9 cellular contexts compared by ENCODE assay signal in genomic region chr15:60548101-60548500, GRCh38.
DNase-seq lines count a peak whose midpoint lies in the region; ATAC-seq, FAIRE-seq and TF ChIP-seq lines count a peak whose summit lies in the region.
"Had no signal": no experiment of that assay in that cellular context is flagged by ENCODE, and none has a peak within 500 bp of the region (broad histone marks: within the 10 kb centered on the region; RNA-seq: fewer than 3 reads in every experiment).

No MANE protein-coding gene starts in this region.

- no peaks in the 10 kb centered on the region for H3K9me3 Mint-ChIP-seq in activated naive CD4-positive, alpha-beta T cell treated with anti-CD3 and anti-CD28 coated beads, Interleukin-2, amount 10 ng/mL, durations not matched to agents 7 days and 5 days

- ATAC-seq in GM19468 (IDR thresholded peaks at IDR 0.05; ENCODE audit: extremely low read depth, unreplicated experiment): peak; percentile 51
- peak; percentile 75 for ATAC-seq in HG03342 (IDR thresholded peaks at IDR 0.05; ENCODE audit: unreplicated experiment)
- no peak for ATAC-seq in HG02623 (IDR thresholded peaks at IDR 0.05; ENCODE audit: unreplicated experiment)

- DNase-seq in activated naive CD4-positive, alpha-beta T cell treated with anti-CD3 and anti-CD28 coated beads, Interleukin-2, amount 10 ng/mL, durations not matched to agents 7 days and 5 days: peak; percentile 57
- DNase-seq in stimulated activated CD8-positive, alpha-beta memory T cell treated with anti-CD3 and anti-CD28 coated beads, Interleukin-4, amount 100 ng/mL, for 48 hours: peak; percentile 71
- DNase-seq in NK-92 (lab: John Stamatoyannopoulos, UW; ENCODE audit: unreplicated experiment) (no peak), D721Med (ENCODE audit: insufficient read length, low spot score) (no peak), NCI-H69 (lab: John Stamatoyannopoulos, UW) (no peak)
- DNase-seq: NCI-H1436 treated with DMSO at 0.1 percent for 48 hours had no signal

- TF ChIP-seq CTCF in D721Med (IDR thresholded peaks at IDR 0.05; ENCODE audit: insufficient read depth, missing control alignments): no peak

- H3K4me1 Mint-ChIP-seq in activated naive CD4-positive, alpha-beta T cell treated with anti-CD3 and anti-CD28 coated beads, Interleukin-2, amount 10 ng/mL, durations not matched to agents 7 days and 5 days: peaks cover 91% of the 10 kb centered on the region

- peak overlapping the region; percentile 25 for H3K4me3 Mint-ChIP-seq in activated naive CD4-positive, alpha-beta T cell treated with anti-CD3 and anti-CD28 coated beads, Interleukin-2, amount 10 ng/mL, durations not matched to agents 7 days and 5 days

- H3K27me3 Mint-ChIP-seq in activated naive CD4-positive, alpha-beta T cell treated with anti-CD3 and anti-CD28 coated beads, Interleukin-2, amount 10 ng/mL, durations not matched to agents 7 days and 5 days: no peaks in the 10 kb centered on the region

- CTCF ChIA-PET in activated naive CD4-positive, alpha-beta T cell treated with anti-CD3 and anti-CD28 coated beads, Interleukin-2, amount 10 ng/mL, durations not matched to agents 7 days and 5 days (lab: Charles Lee): interaction anchor here (1.0 to 1.8 kb wide), 3 partner anchors 27 to 37 kb away, joined by 3 to 8 read pairs (median 4); no protein-coding TSS in a partner anchor

- peak overlapping the region; percentile 92 for H3K27ac Mint-ChIP-seq in activated naive CD4-positive, alpha-beta T cell treated with anti-CD3 and anti-CD28 coated beads, Interleukin-2, amount 10 ng/mL, durations not matched to agents 7 days and 5 days

- FAIRE-seq in D721Med (lab: Jason Lieb, UNC): no peak

- H3K36me3 Mint-ChIP-seq in activated naive CD4-positive, alpha-beta T cell treated with anti-CD3 and anti-CD28 coated beads, Interleukin-2, amount 10 ng/mL, durations not matched to agents 7 days and 5 days: peaks cover 32% of the 10 kb centered on the region

Comparison
In these comparisons a context has a peak if more than half of its experiments do, and no peak if none do; other contexts are left out.
1. DNase-seq: peak in activated naive CD4-positive, alpha-beta T cell treated with anti-CD3 and anti-CD28 coated beads, Interleukin-2, amount 10 ng/mL, durations not matched to agents 7 days and 5 days (single experiment) and stimulated activated CD8-positive, alpha-beta memory T cell treated with anti-CD3 and anti-CD28 coated beads, Interleukin-4, amount 100 ng/mL, for 48 hours (single experiment); none in NK-92 (single experiment), D721Med (single experiment) and NCI-H69 (single experiment).